9 cellular contexts compared by ENCODE assay signal in genomic region chr3:55897573-55898224, GRCh38.
DNase-seq lines count a peak whose midpoint lies in the region; ATAC-seq and TF ChIP-seq lines count a peak whose summit lies in the region.
"Had no signal": no experiment of that assay in that cellular context is flagged by ENCODE, and none has a peak within 500 bp of the region (broad histone marks: within the 10 kb centered on the region; RNA-seq: fewer than 3 reads in every experiment).

No MANE protein-coding gene starts in this region.

- no peak overlapping the region for H2AFZ ChIP-seq in OCI-LY3 (ENCODE audit: low read depth, low read length)

- no peaks in the 10 kb centered on the region for H4K20me1 ChIP-seq in OCI-LY3 (ENCODE audit: insufficient read depth, low read length)

- no peaks in the 10 kb centered on the region for H3K4me1 ChIP-seq in OCI-LY3 (ENCODE audit: low read length)

- H3K4me2 ChIP-seq in OCI-LY3 (ENCODE audit: low read length): no peak overlapping the region

- no peaks in the 10 kb centered on the region for H3K36me3 ChIP-seq in OCI-LY3 (replicated peaks; ENCODE audit: low read depth, low read length)

- peaks cover 27% of the 10 kb centered on the region for H3K27me3 ChIP-seq in OCI-LY3 (ENCODE audit: low read depth, low read length)

- H3K27me3 Mint-ChIP-seq in type B pancreatic cell: peaks cover 27% of the 10 kb centered on the region
- H3K27me3 Mint-ChIP-seq: activated CD4-positive, alpha-beta T cell treated with anti-CD3 and anti-CD28 coated beads, Interleukin-2, amount 10 ng/mL, durations not matched to agents 24 days and 14 days had no signal

- H3K9me3 Mint-ChIP-seq in type B pancreatic cell: no peaks in the 10 kb centered on the region
- peaks cover 0 to 5% of the 10 kb centered on the region in 2 donors for H3K9me3 Mint-ChIP-seq in activated naive CD4-positive, alpha-beta T cell treated with anti-CD3 and anti-CD28 coated beads, Interleukin-2, amount 50 U/mL, for 72 hours
- H3K9me3 Mint-ChIP-seq: activated CD4-positive, alpha-beta T cell treated with anti-CD3 and anti-CD28 coated beads, Interleukin-2, amount 10 ng/mL, durations not matched to agents 24 days and 14 days had no signal

- no peaks in the 10 kb centered on the region for H3K9me3 ChIP-seq in OCI-LY3 (ENCODE audit: insufficient read depth, low read length)

- H3K4me1 Mint-ChIP-seq in type B pancreatic cell (ENCODE audit: unreplicated experiment): peaks cover 17% of the 10 kb centered on the region
- H3K4me1 Mint-ChIP-seq: activated CD4-positive, alpha-beta T cell treated with anti-CD3 and anti-CD28 coated beads, Interleukin-2, amount 10 ng/mL, durations not matched to agents 24 days and 14 days had no signal

- no peak overlapping the region for H3K27ac Mint-ChIP-seq in type B pancreatic cell
- H3K27ac Mint-ChIP-seq in activated naive CD4-positive, alpha-beta T cell treated with anti-CD3 and anti-CD28 coated beads, Interleukin-2, amount 50 U/mL, for 72 hours: no peak overlapping the region
- H3K27ac Mint-ChIP-seq: activated CD4-positive, alpha-beta T cell treated with anti-CD3 and anti-CD28 coated beads, Interleukin-2, amount 10 ng/mL, durations not matched to agents 24 days and 14 days had no signal

- no peak for ATAC-seq in activated naive CD4-positive, alpha-beta T cell treated with anti-CD3 and anti-CD28 coated beads, Interleukin-2, amount 50 U/mL, for 72 hours
- no peak for ATAC-seq in GM21381 (IDR thresholded peaks at IDR 0.05; ENCODE audit: unreplicated experiment)

- TF ChIP-seq CTCF in OCI-LY3 (IDR thresholded peaks at IDR 0.05; ENCODE audit: low read depth, low read length) (peak; percentile 52), fibroblast of mammary gland (conservative IDR thresholded peaks at IDR 0.05; ENCODE audit: control insufficient read depth, insufficient read depth, low read depth, low read length) (peak; percentile 6), type B pancreatic cell (conservative IDR thresholded peaks at IDR 0.05) (peak; percentile 70)

- peak overlapping the region; percentile 31 for H3K4me3 Mint-ChIP-seq in type B pancreatic cell
- H3K4me3 Mint-ChIP-seq: activated CD4-positive, alpha-beta T cell treated with anti-CD3 and anti-CD28 coated beads, Interleukin-2, amount 10 ng/mL, durations not matched to agents 24 days and 14 days had no signal

- H3K4me3 ChIP-seq in OCI-LY3 (ENCODE audit: low read length) (no peak overlapping the region), fibroblast of mammary gland (ENCODE audit: control insufficient read depth, low read depth, low read length) (no peak overlapping the region)

- H3K79me2 ChIP-seq in OCI-LY3 (ENCODE audit: low read length): no peaks in the 10 kb centered on the region

- no peaks in the 10 kb centered on the region for H3K36me3 Mint-ChIP-seq in type B pancreatic cell
- H3K36me3 Mint-ChIP-seq in activated naive CD4-positive, alpha-beta T cell treated with anti-CD3 and anti-CD28 coated beads, Interleukin-2, amount 50 U/mL, for 72 hours: no peaks in the 10 kb centered on the region

- DNase-seq in NCI-H510A treated with DMSO at 0.1 percent for 48 hours (lab: John Stamatoyannopoulos, UW): peak; percentile 19
- no peak for DNase-seq in NCI-H510A (lab: John Stamatoyannopoulos, UW)
- DNase-seq in fibroblast of mammary gland (ENCODE audit: low read depth): peak; percentile 2
- no peak for DNase-seq in type B pancreatic cell (ENCODE audit: extremely low spot score, unreplicated experiment)
- no peak for DNase-seq in activated naive CD4-positive, alpha-beta T cell treated with anti-CD3 and anti-CD28 coated beads, Interleukin-2, amount 50 U/mL, for 72 hours (ENCODE audit: low spot score in 2 of 2)
- no peak for DNase-seq in anterior cingulate cortex (lab: John Stamatoyannopoulos, UW)
- DNase-seq: activated CD4-positive, alpha-beta T cell treated with anti-CD3 and anti-CD28 coated beads, Interleukin-2, amount 10 ng/mL, durations not matched to agents 24 days and 14 days had no signal

- no peak overlapping the region for H3K27ac ChIP-seq in OCI-LY3 (ENCODE audit: low read length)

- H3K9ac ChIP-seq in OCI-LY3 (ENCODE audit: low read length): no peak overlapping the region

Comparison
In these comparisons a context has a peak if more than half of its experiments do, and no peak if none do; other contexts are left out.
1. DNase-seq: peak in NCI-H510A treated with DMSO at 0.1 percent for 48 hours (single experiment) and fibroblast of mammary gland (single experiment); none in NCI-H510A (single experiment), type B pancreatic cell (single experiment), activated naive CD4-positive, alpha-beta T cell treated with anti-CD3 and anti-CD28 coated beads, Interleukin-2, amount 50 U/mL, for 72 hours (0 of 2) and anterior cingulate cortex (0 of 58).
2. CTCF ChIP-seq: peak in every context shown above with its lines; median percentile 70 in type B pancreatic cell; 52 in OCI-LY3; 6 in fibroblast of mammary gland.